24 cellular contexts compared by ENCODE assay signal in the genomic region with DNA sequence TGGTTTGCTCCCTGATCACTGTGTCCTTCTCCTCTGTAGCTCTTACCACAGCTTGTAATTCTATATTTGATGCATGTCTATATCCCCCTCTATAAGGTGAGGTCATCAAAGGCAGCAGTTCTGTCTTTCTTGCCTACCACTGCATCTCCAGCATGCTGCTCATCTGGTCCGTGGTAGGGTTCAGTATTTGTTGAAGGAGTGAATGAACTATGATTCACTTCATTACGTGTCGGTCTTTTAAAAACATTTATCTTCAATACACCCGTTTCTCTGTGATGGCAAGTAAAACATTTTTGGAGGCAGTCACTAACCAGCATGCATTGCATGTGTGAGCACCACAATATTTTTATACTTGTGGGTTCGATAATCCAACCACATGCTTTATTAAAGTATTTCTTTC. TPM values are rescaled to one million over a fixed set of nuclear protein-coding genes. Genes with fewer than 3 reads are reported as not detected.
DNase-seq lines count a peak whose midpoint lies in the region; ATAC-seq and TF ChIP-seq lines count a peak whose summit lies in the region.
"Had no signal": no experiment of that assay in that cellular context is flagged by ENCODE, and none has a peak within 500 bp of the region (broad histone marks: within the 10 kb centered on the region; RNA-seq: fewer than 3 reads in every experiment).

No MANE protein-coding gene starts in this region.

- no peak overlapping the region for H2BK120ac ChIP-seq in mesenchymal stem cell (ENCODE audit: low read depth, low read length)

- no peaks in the 10 kb centered on the region for H3K9me3 Mint-ChIP-seq in effector memory CD8-positive, alpha-beta T cell
- H3K9me3 Mint-ChIP-seq: activated B cell treated with CpG ODN at 0.5 μM for 24 hours; activated naive CD4-positive, alpha-beta T cell treated with anti-CD3 and anti-CD28 coated beads, Interleukin-2, amount 10 ng/mL, durations not matched to agents 7 days and 5 days; activated T-cell treated with anti-CD3 and anti-CD28 coated beads, Interleukin-2, amount 50 U/mL, for 4 hours; mesothelial cell of epicardium; nephron progenitor cell had no signal

- TF ChIP-seq POLR2A in adrenal gland (IDR thresholded peaks at IDR 0.05), result no peak

- intact Hi-C loops in adrenal gland (cut with DNase I), result no loop called here

- no peak overlapping the region for H2BK5ac ChIP-seq in mesenchymal stem cell (ENCODE audit: low read depth, low read length, poor library complexity, severe bottlenecking)

- no peak for TF ChIP-seq CTCF in AG04450 (IDR thresholded peaks at IDR 0.05; ENCODE audit: low read depth, low read length)
- no peak for TF ChIP-seq CTCF in HEK293 (tag by site-specific recombination; IDR thresholded peaks at IDR 0.05)
- no peak for TF ChIP-seq CTCF in RWPE2 (IDR thresholded peaks at IDR 0.05; ENCODE audit: poor library complexity, severe bottlenecking)
- no peak for TF ChIP-seq CTCF in adrenal gland (IDR thresholded peaks at IDR 0.05)

- H3K4me1 ChIP-seq in HEK293 (ENCODE audit: control insufficient read depth, insufficient read depth, low read length) (no peaks in the 10 kb centered on the region), RWPE2 (ENCODE audit: insufficient read depth, poor library complexity, severe bottlenecking) (peaks cover 23% of the 10 kb centered on the region), adrenal gland (replicated peaks in 1 of 2) (no peaks in the 10 kb centered on the region), mesenchymal stem cell (ENCODE audit: control insufficient read depth, insufficient read depth, low read depth, low read length) (peaks cover 1% of the 10 kb centered on the region)
- H3K4me1 ChIP-seq: breast epithelium, gastrocnemius medialis, uterus had no signal

- DNase-seq in AG04450 (ENCODE audit: low read depth, low spot score) (peak; percentile 38), RWPE2 (ENCODE audit: low spot score) (no peak), fibroblast of peridontal ligament (ENCODE audit: extremely low read depth) (peak; percentile 44), adrenal gland (no peak), mesenchymal stem cell (no peak)
- DNase-seq in effector memory CD8-positive, alpha-beta T cell, result no peak
- DNase-seq: activated B cell treated with CpG ODN at 0.5 μM for 24 hours; activated naive CD4-positive, alpha-beta T cell treated with anti-CD3 and anti-CD28 coated beads, Interleukin-2, amount 10 ng/mL, durations not matched to agents 7 days and 5 days; activated T-cell treated with anti-CD3 and anti-CD28 coated beads, Interleukin-2, amount 50 U/mL, for 4 hours; cortex of kidney; DMS79; gastrocnemius medialis; left cardiac atrium; NCI-H1436; NCI-H2171 treated with DMSO at 0.1 percent for 48 hours; NCI-H748 treated with DMSO at 0.1 percent for 48 hours; nephron progenitor cell; stimulated activated CD4-positive, alpha-beta T cell treated with anti-CD3 and anti-CD28 coated beads, Interleukin-4, amount 100 ng/mL, for 1 hour; uterus had no signal

- no peak overlapping the region for H3K4ac ChIP-seq in mesenchymal stem cell (ENCODE audit: low read depth in 1 of 2, low read length in 2 of 2)

- H3K23ac ChIP-seq in mesenchymal stem cell (ENCODE audit: low read length in 2 of 2), result no peak overlapping the region

- H3K4me2 ChIP-seq in mesenchymal stem cell (ENCODE audit: low read length, poor library complexity, severe bottlenecking), result no peak overlapping the region

- H2AFZ ChIP-seq in mesenchymal stem cell (ENCODE audit: low read depth, low read length), result no peak overlapping the region

- no peak overlapping the region for H3K18ac ChIP-seq in mesenchymal stem cell (ENCODE audit: low read depth in 1 of 2, low read length in 2 of 2)

- no peak overlapping the region for H3K14ac ChIP-seq in mesenchymal stem cell (ENCODE audit: low read length in 2 of 2)

- H3K4me3 Mint-ChIP-seq in effector memory CD8-positive, alpha-beta T cell, result no peak overlapping the region
- H3K4me3 Mint-ChIP-seq: activated B cell treated with CpG ODN at 0.5 μM for 24 hours; activated naive CD4-positive, alpha-beta T cell treated with anti-CD3 and anti-CD28 coated beads, Interleukin-2, amount 10 ng/mL, durations not matched to agents 7 days and 5 days; activated T-cell treated with anti-CD3 and anti-CD28 coated beads, Interleukin-2, amount 50 U/mL, for 4 hours; mesothelial cell of epicardium; nephron progenitor cell had no signal

- no peak overlapping the region for H3K27ac Mint-ChIP-seq in effector memory CD8-positive, alpha-beta T cell
- H3K27ac Mint-ChIP-seq: activated B cell treated with CpG ODN at 0.5 μM for 24 hours; activated naive CD4-positive, alpha-beta T cell treated with anti-CD3 and anti-CD28 coated beads, Interleukin-2, amount 10 ng/mL, durations not matched to agents 7 days and 5 days; mesothelial cell of epicardium; nephron progenitor cell had no signal

- no peaks in the 10 kb centered on the region for H3K36me3 Mint-ChIP-seq in effector memory CD8-positive, alpha-beta T cell (ENCODE audit: insufficient read depth)
- H3K36me3 Mint-ChIP-seq: activated naive CD4-positive, alpha-beta T cell treated with anti-CD3 and anti-CD28 coated beads, Interleukin-2, amount 10 ng/mL, durations not matched to agents 7 days and 5 days; mesothelial cell of epicardium had no signal

- ATAC-seq in RWPE2 (ENCODE audit: low read depth), result peak; percentile 74
- ATAC-seq in effector memory CD8-positive, alpha-beta T cell (replicated peaks), result no peak
- ATAC-seq in HG03354 (IDR thresholded peaks at IDR 0.05; ENCODE audit: poor library complexity, severe bottlenecking, unreplicated experiment), result no peak
- ATAC-seq: activated T-cell treated with anti-CD3 and anti-CD28 coated beads, Interleukin-2, amount 50 U/mL, for 4 hours; gastrocnemius medialis; left cardiac atrium had no signal

- H2BK15ac ChIP-seq in mesenchymal stem cell (ENCODE audit: low read depth, poor library complexity, severe bottlenecking), result no peak overlapping the region

- POLR2A ChIA-PET in AG04450 (lab: Yijun Ruan, JAX), result no interaction called here
- POLR2A ChIA-PET in HEK293 (lab: Yijun Ruan, JAX), result interaction anchor here (0.6 kb wide), 1 partner anchor 92 kb away, joined by 4 read pairs; no protein-coding TSS in a partner anchor

- peaks cover 29 to 36% of the 10 kb centered on the region in 2 donors for H3K27me3 Mint-ChIP-seq in effector memory CD8-positive, alpha-beta T cell

- no peak overlapping the region for H3K4me3 ChIP-seq in AG04450 (ENCODE audit: low read depth, low read length)
- no peak overlapping the region for H3K4me3 ChIP-seq in HEK293 (ENCODE audit: low read depth, low read length)
- H3K4me3 ChIP-seq in RWPE2 (ENCODE audit: severe bottlenecking), result no peak overlapping the region
- H3K4me3 ChIP-seq in adrenal gland, result no peak overlapping the region
- no peak overlapping the region for H3K4me3 ChIP-seq in mesenchymal stem cell (ENCODE audit: insufficient read depth in 1 of 2, low read depth in 1 of 2, low read length in 2 of 2)
- H3K4me3 ChIP-seq: breast epithelium, gastrocnemius medialis, SK-N-MC, uterus had no signal

- H3K27me3 ChIP-seq in AG04450 (ENCODE audit: control insufficient read depth, insufficient read depth, low read length) (peaks cover 38% of the 10 kb centered on the region), RWPE2 (ENCODE audit: insufficient read depth, poor library complexity, severe bottlenecking) (no peaks in the 10 kb centered on the region), adrenal gland (no peaks in the 10 kb centered on the region), mesenchymal stem cell (ENCODE audit: control insufficient read depth in 1 of 2, insufficient read depth in 1 of 2, low read length in 2 of 2) (peaks cover 14 to 36% of the 10 kb centered on the region in 2 experiments)
- H3K27me3 ChIP-seq: breast epithelium, gastrocnemius medialis, uterus had no signal

- no peaks in the 10 kb centered on the region for H3K79me1 ChIP-seq in mesenchymal stem cell (replicated peaks; ENCODE audit: low read length, poor library complexity, severe bottlenecking)

- WGBS in adrenal gland, 4 donors, result 65 to 79% (median 67%) methylated on average over 5 of the region's 5 CpGs
- WGBS in mesenchymal stem cell, result 79% methylated on average over 3 of the region's 5 CpGs

- H4K8ac ChIP-seq in mesenchymal stem cell (ENCODE audit: low read length), result no peak overlapping the region

- H3K27ac ChIP-seq in AG04450 (ENCODE audit: low read depth, low read length), result no peak overlapping the region
- no peak overlapping the region for H3K27ac ChIP-seq in HEK293 (ENCODE audit: extremely low read depth, low read depth, low read length)
- no peak overlapping the region for H3K27ac ChIP-seq in RWPE2 (ENCODE audit: poor library complexity, severe bottlenecking)
- H3K27ac ChIP-seq in adrenal gland, result no peak overlapping the region
- no peak overlapping the region for H3K27ac ChIP-seq in mesenchymal stem cell (ENCODE audit: low read length, poor library complexity, severe bottlenecking)
- H3K27ac ChIP-seq: breast epithelium, gastrocnemius medialis, SK-N-MC, uterus had no signal

- H3K9ac ChIP-seq in mesenchymal stem cell (ENCODE audit: low read length), result no peak overlapping the region

- peaks cover 7 to 8% of the 10 kb centered on the region in 2 donors for H3K4me1 Mint-ChIP-seq in effector memory CD8-positive, alpha-beta T cell (ENCODE audit: low read depth in 2 of 2)
- H3K4me1 Mint-ChIP-seq: activated B cell treated with CpG ODN at 0.5 μM for 24 hours had no signal

- CTCF ChIA-PET in AG04450 (lab: Charles Lee) (interaction anchor here (1.1 to 1.3 kb wide), 2 partner anchors 9 to 359 kb away, joined by 3 to 4 read pairs; no protein-coding TSS in a partner anchor), HEK293 (lab: Yijun Ruan, JAX) (no interaction called here)

- no peaks in the 10 kb centered on the region for H3K36me3 ChIP-seq in HEK293 (ENCODE audit: control insufficient read depth in 2 of 2, insufficient read depth in 1 of 2, low read length in 2 of 2)
- no peaks in the 10 kb centered on the region for H3K36me3 ChIP-seq in RWPE2 (ENCODE audit: low read depth)
- no peaks in the 10 kb centered on the region for H3K36me3 ChIP-seq in adrenal gland (replicated peaks in 1 of 2)
- H3K36me3 ChIP-seq in mesenchymal stem cell (ENCODE audit: control insufficient read depth in 1 of 2, insufficient read depth in 2 of 2, low read depth in 1 of 2, low read length in 2 of 2), result no peaks in the 10 kb centered on the region
- H3K36me3 ChIP-seq: breast epithelium, gastrocnemius medialis, uterus had no signal

- no peak overlapping the region for H2BK12ac ChIP-seq in mesenchymal stem cell (ENCODE audit: low read length in 2 of 2)

- H2AK5ac ChIP-seq in mesenchymal stem cell (ENCODE audit: low read length, severe bottlenecking), result no peak overlapping the region

- no peak overlapping the region for H4K91ac ChIP-seq in mesenchymal stem cell (ENCODE audit: low read length)

- H3K9me3 ChIP-seq in AG04450 (ENCODE audit: control insufficient read depth, insufficient read depth, low read length) (no peaks in the 10 kb centered on the region), HEK293 (ENCODE audit: control insufficient read depth, insufficient read depth, low read depth, low read length) (no peaks in the 10 kb centered on the region), RWPE2 (ENCODE audit: severe bottlenecking) (no peaks in the 10 kb centered on the region), adrenal gland (replicated peaks in 1 of 3) (no peaks in the 10 kb centered on the region), mesenchymal stem cell (ENCODE audit: control insufficient read depth, low read length) (no peaks in the 10 kb centered on the region)
- H3K9me3 ChIP-seq: breast epithelium, gastrocnemius medialis, uterus had no signal

RNA-seq across cellular contexts. Expression of a gene that starts 27.6 kb away (rescaled TPM):
- polyA plus RNA-seq in AG04450 (2011; rRNA removed) (19.8 and 21.7 TPM in 2 replicates), adrenal gland (10 to 100 TPM in 1 of 3 donors, 1 to 10 TPM in 2; 5.0 to 11.0 (median 6.7) TPM)
- 12.9 and 15.0 TPM in 2 replicates for polyA minus RNA-seq in AG04450 (2011; rRNA and poly(A)+ RNA removed)
- total RNA-seq in adrenal gland, result 10 to 100 TPM in 5 of 8 donors, 1 to 10 TPM in 3; 7.9 to 20.6 (median 14.2) TPM
- polyA plus RNA-seq in mesenchymal stem cell (2013, experiment 1 of 2), result 19.9 TPM
- polyA plus RNA-seq in mesenchymal stem cell (2013, experiment 2 of 2), result 20.4 TPM

RNA-seq across cellular contexts. Expression of a gene that starts 57.7 kb away (rescaled TPM):
- polyA plus RNA-seq in AG04450 (2011; rRNA removed) (2.8 and 4.2 TPM in 2 replicates), adrenal gland (10 to 100 TPM; 13.2 to 30.8 (median 23.6) TPM)
- polyA minus RNA-seq in AG04450 (2011; rRNA and poly(A)+ RNA removed), result 4.3 and 6.8 TPM in 2 replicates
- total RNA-seq in adrenal gland, result 10 to 100 TPM; 26.3 to 58.8 (median 36.3) TPM
- 14.7 TPM for polyA plus RNA-seq in mesenchymal stem cell (2013, experiment 1 of 2)
- 14.4 TPM for polyA plus RNA-seq in mesenchymal stem cell (2013, experiment 2 of 2)

Comparison
In these comparisons a context has a peak if more than half of its experiments do, and no peak if none do; other contexts are left out.
1. DNase-seq: peak in AG04450 (single experiment) and fibroblast of peridontal ligament (single experiment); none in RWPE2 (single experiment), adrenal gland (0 of 7), mesenchymal stem cell (single experiment) and effector memory CD8-positive, alpha-beta T cell (0 of 3).